In the genomic region with DNA sequence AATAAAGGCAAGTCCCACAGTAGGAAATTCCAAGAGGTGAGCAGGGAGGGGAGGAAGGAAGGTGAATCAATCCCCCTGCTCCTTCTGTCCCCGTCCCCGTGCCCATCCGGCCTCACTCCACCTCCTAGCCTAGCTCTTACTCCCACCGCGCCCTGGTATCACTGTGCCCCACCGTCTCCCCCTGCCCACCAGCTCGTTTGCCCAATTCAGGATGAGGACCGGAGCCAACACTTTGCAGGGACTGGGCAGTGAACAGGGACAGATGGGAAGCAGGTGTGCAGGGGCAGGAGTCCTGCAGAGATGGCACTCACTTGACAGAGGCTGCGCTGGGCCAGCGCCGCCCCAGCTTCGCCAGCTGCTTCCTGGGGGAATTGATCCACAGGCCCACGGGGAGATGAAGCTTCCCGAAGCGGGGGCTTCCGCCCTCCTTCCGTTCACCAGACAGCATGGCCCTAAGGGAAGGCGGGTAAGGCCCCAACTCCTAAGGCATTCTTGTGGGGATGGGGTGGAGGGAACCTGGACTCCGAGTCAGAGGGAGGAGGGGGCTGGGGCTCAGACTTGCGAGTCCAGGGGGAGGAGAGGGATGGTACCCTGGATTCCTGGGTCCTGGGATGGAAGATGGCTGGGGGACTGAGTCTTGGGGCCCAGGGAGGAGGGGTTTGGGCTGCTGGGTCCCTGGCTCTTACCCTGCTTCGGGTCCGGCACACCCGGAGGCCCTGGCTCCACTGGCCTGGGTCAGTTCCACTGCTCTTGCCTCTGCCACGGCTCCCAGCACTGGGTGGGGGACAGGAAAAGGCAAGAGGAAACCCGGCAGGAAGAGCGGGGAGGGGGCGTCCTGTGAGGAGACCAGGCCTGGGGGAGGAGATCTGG, we compare ENCODE assay signal across 1 cellular context.
TF ChIP-seq lines count a peak whose summit lies in the region.

A gene with protein sequence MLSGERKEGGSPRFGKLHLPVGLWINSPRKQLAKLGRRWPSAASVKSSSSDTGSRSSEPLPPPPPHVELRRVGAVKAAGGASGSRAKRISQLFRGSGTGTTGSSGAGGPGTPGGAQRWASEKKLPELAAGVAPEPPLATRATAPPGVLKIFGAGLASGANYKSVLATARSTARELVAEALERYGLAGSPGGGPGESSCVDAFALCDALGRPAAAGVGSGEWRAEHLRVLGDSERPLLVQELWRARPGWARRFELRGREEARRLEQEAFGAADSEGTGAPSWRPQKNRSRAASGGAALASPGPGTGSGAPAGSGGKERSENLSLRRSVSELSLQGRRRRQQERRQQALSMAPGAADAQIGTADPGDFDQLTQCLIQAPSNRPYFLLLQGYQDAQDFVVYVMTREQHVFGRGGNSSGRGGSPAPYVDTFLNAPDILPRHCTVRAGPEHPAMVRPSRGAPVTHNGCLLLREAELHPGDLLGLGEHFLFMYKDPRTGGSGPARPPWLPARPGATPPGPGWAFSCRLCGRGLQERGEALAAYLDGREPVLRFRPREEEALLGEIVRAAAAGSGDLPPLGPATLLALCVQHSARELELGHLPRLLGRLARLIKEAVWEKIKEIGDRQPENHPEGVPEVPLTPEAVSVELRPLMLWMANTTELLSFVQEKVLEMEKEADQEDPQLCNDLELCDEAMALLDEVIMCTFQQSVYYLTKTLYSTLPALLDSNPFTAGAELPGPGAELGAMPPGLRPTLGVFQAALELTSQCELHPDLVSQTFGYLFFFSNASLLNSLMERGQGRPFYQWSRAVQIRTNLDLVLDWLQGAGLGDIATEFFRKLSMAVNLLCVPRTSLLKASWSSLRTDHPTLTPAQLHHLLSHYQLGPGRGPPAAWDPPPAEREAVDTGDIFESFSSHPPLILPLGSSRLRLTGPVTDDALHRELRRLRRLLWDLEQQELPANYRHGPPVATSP (minus strand): TSS at position 776 of the 870 bp plus-strand sequence. CDS start 328 bp downstream, at position 448.

TF ChIP-seq in endothelial cell of umbilical vein, 7 proteins besides CTCF, POLR2A, EP300 and RAD21:
- TF ChIP-seq, protein P1, sequence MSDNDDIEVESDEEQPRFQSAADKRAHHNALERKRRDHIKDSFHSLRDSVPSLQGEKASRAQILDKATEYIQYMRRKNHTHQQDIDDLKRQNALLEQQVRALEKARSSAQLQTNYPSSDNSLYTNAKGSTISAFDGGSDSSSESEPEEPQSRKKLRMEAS (IDR thresholded peaks at IDR 0.05; ENCODE audit: insufficient read depth, insufficient read length): no peak
- no peak for TF ChIP-seq GATA2 (IDR thresholded peaks at IDR 0.05; ENCODE audit: insufficient read depth, insufficient read length, low read depth, low read length)
- peak; percentile 96 for TF ChIP-seq POLR2AphosphoS5 (IDR thresholded peaks at IDR 0.05; ENCODE audit: insufficient read depth, low read depth, low read length)
